Comparison of ENCODE assay signal across 20 cellular contexts in genomic region chr7:139700505-139701235, GRCh38.
DNase-seq lines count a peak whose midpoint lies in the region; ATAC-seq and TF ChIP-seq lines count a peak whose summit lies in the region.
"Had no signal": no experiment of that assay in that cellular context is flagged by ENCODE, and none has a peak within 500 bp of the region (broad histone marks: within the 10 kb centered on the region; RNA-seq: fewer than 3 reads in every experiment).

No MANE protein-coding gene starts in this region.

- H3K9me3 ChIP-seq in left ventricle myocardium inferior (replicated peaks) (no peaks in the 10 kb centered on the region), smooth muscle cell (replicated peaks; ENCODE audit: low read depth) (no peaks in the 10 kb centered on the region)

- no peak overlapping the region for H3K4me2 ChIP-seq in smooth muscle cell
- H3K4me2 ChIP-seq: KMS-11 had no signal

- H3K36me3 Mint-ChIP-seq in WTC11: no peaks in the 10 kb centered on the region
- H3K36me3 Mint-ChIP-seq in stimulated activated naive B cell treated with anti-CD40 and anti-IgM and Interleukin-4, amounts not matched to agents 10 μg/mL and 1 μg/mL and 100 μg/mL, for 72 hours: peaks cover 34 to 58% of the 10 kb centered on the region in 2 donors
- H3K36me3 Mint-ChIP-seq: activated naive CD4-positive, alpha-beta T cell treated with anti-CD3 and anti-CD28 coated beads, Interleukin-2, amount 10 ng/mL, durations not matched to agents 7 days and 5 days had no signal

- H2AFZ ChIP-seq in smooth muscle cell (ENCODE audit: low read depth): no peak overlapping the region

- H3K9me3 Mint-ChIP-seq in WTC11: no peaks in the 10 kb centered on the region
- no peaks in the 10 kb centered on the region for H3K9me3 Mint-ChIP-seq in stimulated activated naive B cell treated with anti-CD40 and anti-IgM and Interleukin-4, amounts not matched to agents 10 μg/mL and 1 μg/mL and 100 μg/mL, for 72 hours
- H3K9me3 Mint-ChIP-seq: activated naive CD4-positive, alpha-beta T cell treated with anti-CD3 and anti-CD28 coated beads, Interleukin-2, amount 10 ng/mL, durations not matched to agents 7 days and 5 days; H9; T-cell had no signal

- H4K20me1 ChIP-seq in smooth muscle cell (ENCODE audit: low read depth): peaks cover 63% of the 10 kb centered on the region

- H3K4me1 ChIP-seq in left ventricle myocardium inferior (peaks cover 78% of the 10 kb centered on the region), smooth muscle cell (ENCODE audit: low read depth) (peaks cover 4% of the 10 kb centered on the region)

- H3K36me3 ChIP-seq in left ventricle myocardium inferior (peaks cover 13% of the 10 kb centered on the region), smooth muscle cell (ENCODE audit: low read depth) (no peaks in the 10 kb centered on the region)

- no peak overlapping the region for H3K9ac ChIP-seq in smooth muscle cell (ENCODE audit: low read depth)
- H3K9ac ChIP-seq: KMS-11 had no signal

- no peaks in the 10 kb centered on the region for H3K79me2 ChIP-seq in smooth muscle cell (ENCODE audit: low read depth)

- CTCF ChIA-PET in WTC11 (lab: Charles Lee): interaction anchor here (0.7 to 1.2 kb wide), 9 partner anchors 8 to 303 kb away, joined by 3 to 9 read pairs (median 4); no protein-coding TSS in a partner anchor

- H3K4me3 Mint-ChIP-seq in WTC11: no peak overlapping the region
- H3K4me3 Mint-ChIP-seq in stimulated activated naive B cell treated with anti-CD40 and anti-IgM and Interleukin-4, amounts not matched to agents 10 μg/mL and 1 μg/mL and 100 μg/mL, for 72 hours: no peak overlapping the region
- H3K4me3 Mint-ChIP-seq: activated naive CD4-positive, alpha-beta T cell treated with anti-CD3 and anti-CD28 coated beads, Interleukin-2, amount 10 ng/mL, durations not matched to agents 7 days and 5 days; H9; T-cell had no signal

- intact Hi-C loops in left ventricle myocardium inferior (cut with micrococcal nuclease) (no loop called here), Right ventricle myocardium inferior (cut with DNase I) (loop anchor here (5.0 kb wide), 1 partner anchor 77 kb away; the partner anchor contains the start of gene HIPK2), dorsolateral prefrontal cortex (cut with DNase I) (loop anchor here (5.0 to 10.0 kb wide), 3 partner anchors 53 to 294 kb away; partner anchors contain the start of gene HIPK2 (in 2 of the 2))

- no peak overlapping the region for H3K4me3 ChIP-seq in left ventricle myocardium inferior
- H3K4me3 ChIP-seq in dorsolateral prefrontal cortex: no peak overlapping the region
- no peak overlapping the region for H3K4me3 ChIP-seq in smooth muscle cell

- H3K27me3 ChIP-seq in left ventricle myocardium inferior (ENCODE audit: low read depth) (no peaks in the 10 kb centered on the region), dorsolateral prefrontal cortex (no peaks in the 10 kb centered on the region), smooth muscle cell (ENCODE audit: low read depth) (no peaks in the 10 kb centered on the region)

- TF ChIP-seq CTCF in left ventricle myocardium inferior (IDR thresholded peaks at IDR 0.05; ENCODE audit: borderline replicate concordance) (no peak), WTC11 (IDR thresholded peaks at IDR 0.05) (no peak), dorsolateral prefrontal cortex (IDR thresholded peaks at IDR 0.05 in 54 of 56, conservative IDR thresholded peaks at IDR 0.05 in 2 of 56; ENCODE audit: low read depth in 1 of 56, partially characterized antibody in 56 of 56) (no peak), smooth muscle cell (IDR thresholded peaks at IDR 0.05; ENCODE audit: borderline replicate concordance, insufficient read depth, poor library complexity, severe bottlenecking) (no peak)

- peak overlapping the region; percentile 16; the same call in 1 of the 2 replicates for H3K27ac Mint-ChIP-seq in WTC11
- peak overlapping the region; percentile 82 for H3K27ac Mint-ChIP-seq in stimulated activated naive B cell treated with anti-CD40 and anti-IgM and Interleukin-4, amounts not matched to agents 10 μg/mL and 1 μg/mL and 100 μg/mL, for 72 hours
- H3K27ac Mint-ChIP-seq: activated naive CD4-positive, alpha-beta T cell treated with anti-CD3 and anti-CD28 coated beads, Interleukin-2, amount 10 ng/mL, durations not matched to agents 7 days and 5 days had no signal

- no peak for DNase-seq in left ventricle myocardium inferior
- DNase-seq in Right ventricle myocardium inferior (ENCODE audit: missing footprints): no peak
- DNase-seq in WTC11 (ENCODE audit: low spot score): no peak
- DNase-seq in dorsolateral prefrontal cortex: no peak
- no peak for DNase-seq in stimulated activated naive B cell treated with anti-CD40 and anti-IgM and Interleukin-4, amounts not matched to agents 10 μg/mL and 1 μg/mL and 100 μg/mL, for 72 hours
- DNase-seq in smooth muscle cell (lab: John Stamatoyannopoulos, UW; ENCODE audit: unreplicated experiment): no peak
- DNase-seq: activated CD8-positive, alpha-beta memory T cell treated with anti-CD3 and anti-CD28 coated beads, Interleukin-2, amount 50 U/mL, for 4 hours; activated naive CD4-positive, alpha-beta T cell treated with anti-CD3 and anti-CD28 coated beads, Interleukin-2, amount 10 ng/mL, durations not matched to agents 7 days and 5 days; COR-L47; erythroblast; NCI-H2081 treated with DMSO at 0.1 percent for 48 hours; NCI-H510A treated with DMSO at 0.1 percent for 48 hours; small intestine; stimulated activated CD4-positive, alpha-beta T cell treated with anti-CD3 and anti-CD28 coated beads, Interleukin-4, amount 100 ng/mL, for 24 hours; T-cell had no signal

- no peaks in the 10 kb centered on the region for H3F3A ChIP-seq in smooth muscle cell (ENCODE audit: low read depth)

- peak overlapping the region; percentile 90 for H3K27ac ChIP-seq in left ventricle myocardium inferior (replicated peaks)
- peak overlapping the region in 52 of 59 donors; percentile 16 to 93 (median 86) for H3K27ac ChIP-seq in dorsolateral prefrontal cortex
- H3K27ac ChIP-seq in smooth muscle cell (ENCODE audit: low read depth): no peak overlapping the region
- H3K27ac ChIP-seq: KMS-11, WERI-Rb-1 had no signal

- POLR2A ChIA-PET in WTC11 (lab: Charles Lee): interaction anchor here (0.6 kb wide), 1 partner anchor 424 kb away, joined by 3 read pairs; no protein-coding TSS in a partner anchor

- ATAC-seq in Right ventricle myocardium inferior (no peak), WTC11 (no peak), GM21515 (IDR thresholded peaks at IDR 0.05; ENCODE audit: unreplicated experiment) (no peak), GM21786 (IDR thresholded peaks at IDR 0.05; ENCODE audit: unreplicated experiment) (no peak)
- ATAC-seq in stimulated activated naive B cell treated with anti-CD40 and anti-IgM and Interleukin-4, amounts not matched to agents 10 μg/mL and 1 μg/mL and 100 μg/mL, for 72 hours (replicated peaks): no peak

- peaks cover 30% of the 10 kb centered on the region for H3K4me1 Mint-ChIP-seq in WTC11
- peaks cover 48 to 56% of the 10 kb centered on the region in 2 donors for H3K4me1 Mint-ChIP-seq in stimulated activated naive B cell treated with anti-CD40 and anti-IgM and Interleukin-4, amounts not matched to agents 10 μg/mL and 1 μg/mL and 100 μg/mL, for 72 hours

- 91% methylated on average over 16 of the region's 16 CpGs for WGBS in smooth muscle cell (ENCODE audit: low lambda C conversion rate)

- H3K27me3 Mint-ChIP-seq in WTC11 (ENCODE audit: low read depth): no peaks in the 10 kb centered on the region
- no peaks in the 10 kb centered on the region for H3K27me3 Mint-ChIP-seq in stimulated activated naive B cell treated with anti-CD40 and anti-IgM and Interleukin-4, amounts not matched to agents 10 μg/mL and 1 μg/mL and 100 μg/mL, for 72 hours
- H3K27me3 Mint-ChIP-seq: activated naive CD4-positive, alpha-beta T cell treated with anti-CD3 and anti-CD28 coated beads, Interleukin-2, amount 10 ng/mL, durations not matched to agents 7 days and 5 days; T-cell had no signal

TF ChIP-seq in WTC11, 78 proteins besides CTCF, POLR2A, EP300 and RAD21 (continues in another document):
- no peak for TF ChIP-seq ARID4B (CRISPR knock-in tag; IDR thresholded peaks at IDR 0.05; ENCODE audit: borderline replicate concordance)
- no peak for TF ChIP-seq TP53 (CRISPR knock-in tag; IDR thresholded peaks at IDR 0.05)
- no peak for TF ChIP-seq E2F4 (CRISPR knock-in tag; IDR thresholded peaks at IDR 0.05; ENCODE audit: borderline replicate concordance, low read depth)
